Comparison of ENCODE assay signal across 8 cellular contexts in genomic region chr20:60057866-60058807, GRCh38.
DNase-seq lines count a peak whose midpoint lies in the region; ATAC-seq and TF ChIP-seq lines count a peak whose summit lies in the region.

No MANE protein-coding gene starts in this region.

- peak; percentile 37 for DNase-seq in NCI-H146 treated with DMSO at 0.1 percent for 48 hours (lab: John Stamatoyannopoulos, UW; ENCODE audit: unreplicated experiment)
- peak; percentile 42 for DNase-seq in activated CD4-positive, alpha-beta memory T cell treated with anti-CD3 and anti-CD28 coated beads for 36 hours
- peak; percentile 8 for DNase-seq in fibroblast of the conjunctiva (ENCODE audit: low read depth)
- DNase-seq in progenitor cell of endocrine pancreas (ENCODE audit: low spot score, unreplicated experiment): no peak
- no peak for DNase-seq in HK-2 (ENCODE audit: unreplicated experiment)
- no peak for DNase-seq in testis

- no peaks in the 10 kb centered on the region for H3K36me3 Mint-ChIP-seq in activated CD4-positive, alpha-beta memory T cell treated with anti-CD3 and anti-CD28 coated beads for 36 hours
- H3K36me3 Mint-ChIP-seq in progenitor cell of endocrine pancreas (ENCODE audit: insufficient read depth): no peaks in the 10 kb centered on the region

- TF ChIP-seq CTCF in progenitor cell of endocrine pancreas (IDR thresholded peaks at IDR 0.05; ENCODE audit: unreplicated experiment) (no peak), testis (IDR thresholded peaks at IDR 0.05) (no peak)

- no peak overlapping the region for H3K27ac ChIP-seq in testis

- H3K27me3 Mint-ChIP-seq in activated CD4-positive, alpha-beta memory T cell treated with anti-CD3 and anti-CD28 coated beads for 36 hours: no peaks in the 10 kb centered on the region
- H3K27me3 Mint-ChIP-seq in progenitor cell of endocrine pancreas: peaks cover 72% of the 10 kb centered on the region

- WGBS in testis, 2 donors: 80 to 83% methylated on average over 18 to 20 of the region's 20 CpGs

- intact Hi-C loops in activated CD4-positive, alpha-beta memory T cell treated with anti-CD3 and anti-CD28 coated beads for 36 hours (cut with micrococcal nuclease): loop anchor here (1.0 to 2.0 kb wide), 4 partner anchors 109 to 1063 kb away; no protein-coding TSS in a partner anchor
- intact Hi-C loops in testis (cut with DNase I; ENCODE audit: low total_unique reads): no loop called here

- H3K27me3 ChIP-seq in testis: no peaks in the 10 kb centered on the region

- no peaks in the 10 kb centered on the region for H3K9me3 ChIP-seq in testis

- H3K4me3 Mint-ChIP-seq in activated CD4-positive, alpha-beta memory T cell treated with anti-CD3 and anti-CD28 coated beads for 36 hours: peak overlapping the region; percentile 56
- H3K4me3 Mint-ChIP-seq in progenitor cell of endocrine pancreas (ENCODE audit: low read depth): no peak overlapping the region

- H3K36me3 ChIP-seq in testis (ENCODE audit: low read depth, missing control alignments): no peaks in the 10 kb centered on the region

- no peak for TF ChIP-seq POLR2A in testis (IDR thresholded peaks at IDR 0.05)

- ATAC-seq in GM18907 (IDR thresholded peaks at IDR 0.05; ENCODE audit: unreplicated experiment) (peak; percentile 45), HG02642 (IDR thresholded peaks at IDR 0.05; ENCODE audit: poor library complexity, unreplicated experiment) (no peak)

- POLR2A ChIA-PET in activated CD4-positive, alpha-beta memory T cell treated with anti-CD3 and anti-CD28 coated beads for 36 hours (lab: Charles Lee): no interaction called here

- no peak overlapping the region for H3K4me3 ChIP-seq in testis

- CTCF ChIA-PET in activated CD4-positive, alpha-beta memory T cell treated with anti-CD3 and anti-CD28 coated beads for 36 hours (lab: Charles Lee): interaction anchor here (0.7 to 3.6 kb wide), 22 partner anchors 9 to 1828 kb away, joined by 3 to 62 read pairs (median 6); partner anchors contain the start of genes FAM217B and PPP1R3D

- H3K4me1 Mint-ChIP-seq in activated CD4-positive, alpha-beta memory T cell treated with anti-CD3 and anti-CD28 coated beads for 36 hours (ENCODE audit: low read depth): peaks cover 43% of the 10 kb centered on the region
- peaks cover 14% of the 10 kb centered on the region for H3K4me1 Mint-ChIP-seq in progenitor cell of endocrine pancreas (ENCODE audit: low read depth)

- peak overlapping the region; percentile 86 for H3K27ac Mint-ChIP-seq in activated CD4-positive, alpha-beta memory T cell treated with anti-CD3 and anti-CD28 coated beads for 36 hours
- peak overlapping the region; percentile 8 for H3K27ac Mint-ChIP-seq in progenitor cell of endocrine pancreas

- no peaks in the 10 kb centered on the region for H3K4me1 ChIP-seq in testis

- H3K9me3 Mint-ChIP-seq in activated CD4-positive, alpha-beta memory T cell treated with anti-CD3 and anti-CD28 coated beads for 36 hours: no peaks in the 10 kb centered on the region
- H3K9me3 Mint-ChIP-seq in progenitor cell of endocrine pancreas (ENCODE audit: low read depth): no peaks in the 10 kb centered on the region

Comparison
In these comparisons a context has a peak if more than half of its experiments do, and no peak if none do; other contexts are left out.
1. DNase-seq: peak in NCI-H146 treated with DMSO at 0.1 percent for 48 hours (single experiment), activated CD4-positive, alpha-beta memory T cell treated with anti-CD3 and anti-CD28 coated beads for 36 hours (single experiment) and fibroblast of the conjunctiva (single experiment); none in progenitor cell of endocrine pancreas (single experiment), HK-2 (single experiment) and testis (single experiment).